11 cellular contexts compared by ENCODE assay signal in the genomic region with DNA sequence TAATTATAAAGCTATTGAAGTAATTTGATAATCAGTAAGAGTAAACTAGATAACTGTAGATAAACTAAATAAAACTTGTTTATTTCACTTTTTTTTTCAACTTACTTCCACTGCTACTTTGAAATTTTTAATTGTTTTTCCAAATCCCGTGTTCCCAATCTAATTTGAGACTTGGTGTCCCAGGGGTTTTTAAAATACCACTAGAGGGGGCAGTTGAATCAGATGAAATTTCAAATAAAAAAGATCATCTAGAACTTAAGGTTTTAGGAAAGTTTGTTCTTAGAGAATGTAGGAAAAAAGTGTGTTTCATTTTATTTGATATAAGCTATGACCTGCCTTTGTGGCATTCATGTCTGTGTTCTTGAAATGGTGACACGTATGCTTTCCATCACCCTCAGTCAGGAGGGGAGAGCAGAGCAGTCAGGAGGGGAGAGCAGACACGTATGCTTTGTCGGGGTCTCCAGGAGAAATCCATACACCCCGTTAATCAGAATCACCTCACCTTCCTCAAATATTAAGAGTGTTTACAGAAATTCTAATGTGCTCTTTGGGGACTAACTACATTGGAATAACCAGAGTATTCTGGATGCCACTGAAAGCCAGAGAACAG. TPM values are rescaled to one million over a fixed set of nuclear protein-coding genes. Genes with fewer than 3 reads are reported as not detected.
DNase-seq lines count a peak whose midpoint lies in the region; ATAC-seq and TF ChIP-seq lines count a peak whose summit lies in the region.
"Had no signal": no experiment of that assay in that cellular context is flagged by ENCODE, and none has a peak within 500 bp of the region (broad histone marks: within the 10 kb centered on the region; RNA-seq: fewer than 3 reads in every experiment).

No MANE protein-coding gene starts in this region.

- ATAC-seq in left lung (no peak), GM21529 (IDR thresholded peaks at IDR 0.05; ENCODE audit: unreplicated experiment) (no peak), HG02885 (IDR thresholded peaks at IDR 0.05; ENCODE audit: poor library complexity, unreplicated experiment) (no peak)

- H3K27ac ChIP-seq in HEK293 (ENCODE audit: extremely low read depth, low read depth, low read length) (no peak overlapping the region), left lung (no peak overlapping the region)

- no peaks in the 10 kb centered on the region for H3K4me1 ChIP-seq in HEK293 (ENCODE audit: control insufficient read depth, insufficient read depth, low read length)
- no peaks in the 10 kb centered on the region for H3K4me1 ChIP-seq in left lung

- peak; percentile 48 for TF ChIP-seq CTCF in BJ (IDR thresholded peaks at IDR 0.05; ENCODE audit: insufficient read depth, low read depth, low read length)
- TF ChIP-seq CTCF in HEK293 (tag by site-specific recombination; IDR thresholded peaks at IDR 0.05) = no peak
- peak; percentile 49 for TF ChIP-seq CTCF in astrocyte of the cerebellum (IDR thresholded peaks at IDR 0.05; ENCODE audit: low read depth, low read length, missing control alignments)
- TF ChIP-seq CTCF in left lung (IDR thresholded peaks at IDR 0.05) = peak; percentile 22 to 46

- no peak overlapping the region for H3K4me3 ChIP-seq in BJ (ENCODE audit: low read depth, low read length)
- H3K4me3 ChIP-seq in HEK293 (ENCODE audit: low read depth, low read length) = no peak overlapping the region
- H3K4me3 ChIP-seq in astrocyte of the cerebellum (ENCODE audit: low read depth, low read length) = no peak overlapping the region
- no peak overlapping the region for H3K4me3 ChIP-seq in left lung

- no peak for DNase-seq in BJ (ENCODE audit: low read depth)
- DNase-seq in astrocyte of the cerebellum (ENCODE audit: low read depth) = no peak
- DNase-seq in left lung = no peak
- no peak for DNase-seq in NCI-H2196 (lab: John Stamatoyannopoulos, UW; ENCODE audit: unreplicated experiment)
- DNase-seq in NK-92 treated with Interleukin-12 subunit alpha and Interleukin-12 subunit beta, amount 100 ng/mL, for 24 hours (lab: John Stamatoyannopoulos, UW) = no peak
- DNase-seq: caudate nucleus, mesendoderm, NCI-H1417 treated with DMSO at 0.1 percent for 48 hours had no signal

- no peaks in the 10 kb centered on the region; the same call in 1 of the 2 replicates for H3K27me3 ChIP-seq in BJ (ENCODE audit: control insufficient read depth, insufficient read depth, low read length)
- H3K27me3 ChIP-seq in left lung = peaks cover 0 to 33% of the 10 kb centered on the region in 2 donors

- CTCF ChIA-PET in BJ (lab: Yijun Ruan, JAX) = interaction anchor here (0.9 to 4.0 kb wide), 12 partner anchors 9 to 1224 kb away, joined by 3 to 23 read pairs (median 4); no protein-coding TSS in a partner anchor
- CTCF ChIA-PET in HEK293 (lab: Yijun Ruan, JAX) = interaction anchor here (0.6 to 6.4 kb wide), 34 partner anchors 8 to 1224 kb away, joined by 3 to 96 read pairs (median 4); no protein-coding TSS in a partner anchor

- intact Hi-C loops in left lung (cut with DNase I) = no loop called here

- H3K9me3 ChIP-seq in HEK293 (ENCODE audit: control insufficient read depth, insufficient read depth, low read depth, low read length) (no peaks in the 10 kb centered on the region), left lung (no peaks in the 10 kb centered on the region)

- in situ Hi-C loops in astrocyte of the cerebellum (cut with HindIII; ENCODE audit: low sequenced_read_pairs) = no loop called here

- POLR2A ChIA-PET in BJ (lab: Charles Lee) (no interaction called here), HEK293 (lab: Yijun Ruan, JAX) (no interaction called here)

- H3K36me3 ChIP-seq in BJ (ENCODE audit: control insufficient read depth, insufficient read depth, low read length) (no peaks in the 10 kb centered on the region), HEK293 (ENCODE audit: control insufficient read depth in 2 of 2, insufficient read depth in 1 of 2, low read length in 2 of 2) (no peaks in the 10 kb centered on the region), left lung (no peaks in the 10 kb centered on the region)

TF ChIP-seq in HEK293, 187 proteins besides CTCF, POLR2A, EP300 and RAD21:
- TF ChIP-seq ZNF664 (tag by site-specific recombination; IDR thresholded peaks at IDR 0.05) (no peak), ZNF426 (tag by site-specific recombination; IDR thresholded peaks at IDR 0.05) (no peak), KLF7 (tag by site-specific recombination; IDR thresholded peaks at IDR 0.05; ENCODE audit: borderline replicate concordance) (no peak), ZNF654 (tag by site-specific recombination; IDR thresholded peaks at IDR 0.05; ENCODE audit: low read depth) (peak; percentile 61), YY1 (tag by site-specific recombination; IDR thresholded peaks at IDR 0.05) (no peak), ZNF585B (tag by site-specific recombination; IDR thresholded peaks at IDR 0.05) (no peak)

RNA-seq across cellular contexts. Expression of a gene that starts 49.9 kb away (rescaled TPM):
- 0.10 and 0.15 TPM in 2 replicates for polyA plus RNA-seq in BJ (2011; rRNA removed)
- 0.26 TPM in 1 of 2 replicates, not detected in the other for polyA minus RNA-seq in BJ (2011; rRNA and poly(A)+ RNA removed)
- total RNA-seq in left lung = under 1 TPM; 0.68 to 0.93 TPM
